Comparison of ENCODE assay signal across 12 cellular contexts in genomic region chr6:111722220-111722731, GRCh38.
DNase-seq lines count a peak whose midpoint lies in the region; ATAC-seq, FAIRE-seq and TF ChIP-seq lines count a peak whose summit lies in the region.
"Had no signal": no experiment of that assay in that cellular context is flagged by ENCODE, and none has a peak within 500 bp of the region (broad histone marks: within the 10 kb centered on the region; RNA-seq: fewer than 3 reads in every experiment).

No MANE protein-coding gene starts in this region.

- no peak for FAIRE-seq in pancreas (lab: Jason Lieb, UNC)
- FAIRE-seq: G401.6 had no signal

- H3K36me3 ChIP-seq in esophagus squamous epithelium (peaks cover 0 to 11% (median 0%) of the 10 kb centered on the region in 3 donors), pancreas (no peaks in the 10 kb centered on the region)

- TF ChIP-seq CTCF in esophagus squamous epithelium (IDR thresholded peaks at IDR 0.05): no peak
- no peak for TF ChIP-seq CTCF in pancreas (IDR thresholded peaks at IDR 0.05)

- H3K9me3 ChIP-seq in esophagus squamous epithelium (no peaks in the 10 kb centered on the region), pancreas (no peaks in the 10 kb centered on the region)

- WGBS in esophagus squamous epithelium, 2 donors: 34 to 43% methylated on average over 3 of the region's 3 CpGs
- WGBS in pancreas, 2 donors: 15 to 21% methylated on average over 3 of the region's 3 CpGs

- ATAC-seq in pancreas (peak in 3 of 4 donors; percentile 11 to 15 (median 15)), HG02588 (IDR thresholded peaks at IDR 0.05; ENCODE audit: unreplicated experiment) (no peak), HG03469 (IDR thresholded peaks at IDR 0.05; ENCODE audit: unreplicated experiment) (no peak), HG02840 (IDR thresholded peaks at IDR 0.05; ENCODE audit: low FRiP score, unreplicated experiment) (no peak)

- H3K4me1 ChIP-seq in esophagus squamous epithelium (peaks cover 0 to 47% (median 16%) of the 10 kb centered on the region in 3 donors), pancreas (no peaks in the 10 kb centered on the region)

- H3K27me3 ChIP-seq in esophagus squamous epithelium (no peaks in the 10 kb centered on the region), pancreas (no peaks in the 10 kb centered on the region)

- H3K27ac ChIP-seq in esophagus squamous epithelium (peak overlapping the region in 3 of 4 donors; percentile 3 to 54 (median 30)), pancreas (no peak overlapping the region)

- H3K4me3 ChIP-seq in esophagus squamous epithelium: no peak overlapping the region
- no peak overlapping the region for H3K4me3 ChIP-seq in pancreas

- no peak for TF ChIP-seq POLR2A in esophagus squamous epithelium (IDR thresholded peaks at IDR 0.05)

- DNase-seq in GM03348 (ENCODE audit: low spot score): peak; percentile 38
- DNase-seq in OCI-M1 (lab: John Stamatoyannopoulos, UW): peak; percentile 58
- DNase-seq in esophagus squamous epithelium (lab: John Stamatoyannopoulos, UW): no peak
- DNase-seq in pancreas: no peak
- DNase-seq in posterior vena cava (ENCODE audit: low spot score): no peak
- DNase-seq: foreskin melanocyte, KG1, NCI-H524 treated with DMSO at 0.1 percent for 48 hours had no signal

- intact Hi-C loops in esophagus squamous epithelium (cut with DNase I): no loop called here
- intact Hi-C loops in pancreas (cut with DNase I): no loop called here
- intact Hi-C loops in posterior vena cava (cut with DNase I): no loop called here

Comparison
In these comparisons a context has a peak if more than half of its experiments do, and no peak if none do; other contexts are left out.
1. DNase-seq: peak in GM03348 (single experiment) and OCI-M1 (single experiment); none in esophagus squamous epithelium (single experiment), pancreas (0 of 6) and posterior vena cava (single experiment).
2. H3K27ac ChIP-seq: peak in esophagus squamous epithelium (3 of 4); none in pancreas (0 of 4).
3. ATAC-seq: peak in pancreas (3 of 4); none in HG02588 (single experiment), HG03469 (single experiment) and HG02840 (single experiment).